ENCODE assay signal across 9 cellular contexts in the genomic region with DNA sequence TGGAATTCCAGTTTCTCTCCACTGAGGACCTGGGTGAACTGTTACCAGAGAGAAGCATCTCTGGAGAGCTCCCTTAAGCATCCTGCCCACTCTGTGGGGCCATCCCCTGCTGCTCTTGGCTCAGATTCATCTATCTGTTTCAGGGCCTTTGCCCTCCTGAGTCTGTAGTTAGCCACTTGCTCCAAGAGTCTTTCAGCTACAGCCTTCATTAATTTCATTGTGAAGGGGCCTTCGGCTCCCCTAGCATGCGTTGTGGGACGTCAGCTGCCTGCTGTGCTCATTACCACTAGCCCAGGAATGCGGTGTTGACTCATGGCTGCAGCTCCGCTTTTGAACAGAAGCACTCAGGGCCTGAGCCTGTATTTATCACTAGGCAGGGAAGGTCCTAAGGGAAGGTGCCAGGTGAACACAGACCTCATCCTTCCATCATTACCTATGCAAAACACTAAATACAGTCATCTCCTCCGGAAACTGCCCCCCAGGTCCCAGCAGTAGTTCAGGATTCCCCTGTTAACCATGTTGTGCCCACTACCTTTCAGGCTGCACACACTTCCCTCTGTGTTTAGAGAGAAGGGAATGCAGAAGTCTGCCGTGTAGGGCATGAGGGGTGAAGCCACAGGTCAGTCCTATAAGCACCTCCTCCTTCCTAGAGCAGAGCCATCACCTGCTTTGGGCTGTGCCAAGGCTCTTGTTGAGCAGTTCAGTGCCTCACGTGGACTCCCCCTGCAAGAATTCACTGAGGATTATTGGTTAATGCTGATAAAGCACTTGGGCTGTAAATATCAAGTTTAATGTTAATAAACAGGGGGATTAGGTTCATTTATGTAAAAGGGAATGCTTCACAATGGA.
A peak's percentile ranks its signal among the peaks of the same experiment; 100 is the strongest.
DNase-seq lines count a peak whose midpoint lies in the region; ATAC-seq and TF ChIP-seq lines count a peak whose summit lies in the region.
"Had no signal": no experiment of that assay in that cellular context is flagged by ENCODE, and none has a peak within 500 bp of the region (broad histone marks: within the 10 kb centered on the region; RNA-seq: fewer than 3 reads in every experiment).

No MANE protein-coding gene starts in this region.

- peaks cover 5% of the 10 kb centered on the region; the same call in 1 of the 2 replicates for H3K36me3 Mint-ChIP-seq in HFFc6 (ENCODE audit: low read depth)
- H3K36me3 Mint-ChIP-seq in activated T-cell treated with anti-CD3 and anti-CD28 coated beads, Interleukin-2, amount 50 U/mL, for 24 hours (ENCODE audit: low read depth): no peaks in the 10 kb centered on the region
- H3K36me3 Mint-ChIP-seq: activated naive CD4-positive, alpha-beta T cell treated with anti-CD3 and anti-CD28 coated beads, Interleukin-2, amount 50 U/mL, for 72 hours had no signal

- no peaks in the 10 kb centered on the region for H3K9me3 Mint-ChIP-seq in HFFc6
- H3K9me3 Mint-ChIP-seq in activated T-cell treated with anti-CD3 and anti-CD28 coated beads, Interleukin-2, amount 50 U/mL, for 24 hours: no peaks in the 10 kb centered on the region
- H3K9me3 Mint-ChIP-seq: activated naive CD4-positive, alpha-beta T cell treated with anti-CD3 and anti-CD28 coated beads, Interleukin-2, amount 50 U/mL, for 72 hours had no signal

- peak overlapping the region; percentile 40 for H3K9ac ChIP-seq in smooth muscle cell (ENCODE audit: low read depth)

- peak; percentile 86 for DNase-seq in HFFc6
- DNase-seq in SW480 (ENCODE audit: low spot score): peak; percentile 69
- DNase-seq in right cardiac atrium: no peak
- DNase-seq in smooth muscle cell (lab: John Stamatoyannopoulos, UW; ENCODE audit: unreplicated experiment): peak; percentile 17
- DNase-seq in NK-92 treated with Interleukin-12 subunit alpha and Interleukin-12 subunit beta, amount 100 ng/mL, for 24 hours (lab: John Stamatoyannopoulos, UW): no peak
- DNase-seq in DMS 273 (lab: John Stamatoyannopoulos, UW; ENCODE audit: unreplicated experiment): no peak
- DNase-seq in activated T-cell treated with anti-CD3 and anti-CD28 coated beads, Interleukin-2, amount 50 U/mL, for 24 hours: no peak
- no peak for DNase-seq in testis

- no peaks in the 10 kb centered on the region for H3K79me2 ChIP-seq in smooth muscle cell (ENCODE audit: low read depth)

- H3K27ac Mint-ChIP-seq in HFFc6: peak overlapping the region; percentile 96
- H3K27ac Mint-ChIP-seq in activated T-cell treated with anti-CD3 and anti-CD28 coated beads, Interleukin-2, amount 50 U/mL, for 24 hours: no peak overlapping the region
- H3K27ac Mint-ChIP-seq: activated naive CD4-positive, alpha-beta T cell treated with anti-CD3 and anti-CD28 coated beads, Interleukin-2, amount 50 U/mL, for 72 hours had no signal

- H3K27ac ChIP-seq in right cardiac atrium (ENCODE audit: low read length): peak overlapping the region; percentile 82
- H3K27ac ChIP-seq in smooth muscle cell (ENCODE audit: low read depth): peak overlapping the region; percentile 77
- no peak overlapping the region for H3K27ac ChIP-seq in testis

- no peak for TF ChIP-seq CTCF in HFFc6 (IDR thresholded peaks at IDR 0.05)
- TF ChIP-seq CTCF in smooth muscle cell (IDR thresholded peaks at IDR 0.05; ENCODE audit: borderline replicate concordance, insufficient read depth, poor library complexity, severe bottlenecking): no peak
- no peak for TF ChIP-seq CTCF in testis (IDR thresholded peaks at IDR 0.05)

- H3K36me3 ChIP-seq in smooth muscle cell (ENCODE audit: low read depth) (no peaks in the 10 kb centered on the region), testis (ENCODE audit: low read depth, missing control alignments) (no peaks in the 10 kb centered on the region)

- ATAC-seq in right cardiac atrium: peak in 1 of 2 donors; percentile 26

- H3K27me3 Mint-ChIP-seq in HFFc6 (ENCODE audit: insufficient read depth): peaks cover 3% of the 10 kb centered on the region
- no peaks in the 10 kb centered on the region for H3K27me3 Mint-ChIP-seq in activated T-cell treated with anti-CD3 and anti-CD28 coated beads, Interleukin-2, amount 50 U/mL, for 24 hours

- H3K4me1 ChIP-seq in right cardiac atrium (ENCODE audit: control insufficient read depth, insufficient read depth, low read length) (peaks cover 17% of the 10 kb centered on the region), smooth muscle cell (ENCODE audit: low read depth) (peaks cover 22% of the 10 kb centered on the region), testis (no peaks in the 10 kb centered on the region)

- no peaks in the 10 kb centered on the region for H3K9me3 ChIP-seq in right cardiac atrium (ENCODE audit: control insufficient read depth, low read length)
- H3K9me3 ChIP-seq in smooth muscle cell (replicated peaks; ENCODE audit: low read depth): no peaks in the 10 kb centered on the region
- no peaks in the 10 kb centered on the region for H3K9me3 ChIP-seq in testis

- peaks cover 72% of the 10 kb centered on the region for H3K4me1 Mint-ChIP-seq in HFFc6 (ENCODE audit: low read depth)
- no peaks in the 10 kb centered on the region for H3K4me1 Mint-ChIP-seq in activated T-cell treated with anti-CD3 and anti-CD28 coated beads, Interleukin-2, amount 50 U/mL, for 24 hours (ENCODE audit: low read depth)

- no peaks in the 10 kb centered on the region for H4K20me1 ChIP-seq in smooth muscle cell (ENCODE audit: low read depth)

- H3K27me3 ChIP-seq in right cardiac atrium (ENCODE audit: control insufficient read depth, insufficient read depth) (no peaks in the 10 kb centered on the region), smooth muscle cell (ENCODE audit: low read depth) (no peaks in the 10 kb centered on the region), testis (no peaks in the 10 kb centered on the region)

- no peak overlapping the region for H2AFZ ChIP-seq in smooth muscle cell (ENCODE audit: low read depth)

- peak overlapping the region; percentile 33 for H3K4me2 ChIP-seq in smooth muscle cell

- TF ChIP-seq POLR2A in testis (IDR thresholded peaks at IDR 0.05): no peak

- WGBS in right cardiac atrium: 53% methylated on average over 8 of the region's 8 CpGs
- WGBS in smooth muscle cell (ENCODE audit: low lambda C conversion rate): 6% methylated on average over 8 of the region's 8 CpGs
- WGBS in testis, 2 donors: 77 to 89% methylated on average over 7 to 8 of the region's 8 CpGs

- peaks cover 10% of the 10 kb centered on the region for H3F3A ChIP-seq in smooth muscle cell (ENCODE audit: low read depth)

- H3K4me3 ChIP-seq in right cardiac atrium (ENCODE audit: low read length) (no peak overlapping the region), smooth muscle cell (no peak overlapping the region), testis (no peak overlapping the region)

- peak overlapping the region; percentile 49 for H3K4me3 Mint-ChIP-seq in HFFc6
- no peak overlapping the region for H3K4me3 Mint-ChIP-seq in activated T-cell treated with anti-CD3 and anti-CD28 coated beads, Interleukin-2, amount 50 U/mL, for 24 hours

- intact Hi-C loops in right cardiac atrium (cut with DNase I) (no loop called here), testis (cut with DNase I; ENCODE audit: low total_unique reads) (no loop called here)

Comparison
In these comparisons a context has a peak if more than half of its experiments do, and no peak if none do; other contexts are left out.
1. DNase-seq: peak in HFFc6 (single experiment), SW480 (single experiment) and smooth muscle cell (single experiment); none in right cardiac atrium (0 of 3), NK-92 treated with Interleukin-12 subunit alpha and Interleukin-12 subunit beta, amount 100 ng/mL, for 24 hours (single experiment), DMS 273 (single experiment), activated T-cell treated with anti-CD3 and anti-CD28 coated beads, Interleukin-2, amount 50 U/mL, for 24 hours (single experiment) and testis (single experiment).
2. H3K27ac ChIP-seq: peak in right cardiac atrium (single experiment) and smooth muscle cell (single experiment); none in testis (0 of 2).